In genomic region chr11:101158119-101158518, GRCh38 we compare ENCODE assay signal across 35 cellular contexts. TPM values are rescaled to one million over a fixed set of nuclear protein-coding genes. Genes with fewer than 3 reads are reported as not detected.
"Had no signal": no experiment of that assay in that cellular context is flagged by ENCODE, and none has a peak within 500 bp of the region (broad histone marks: within the 10 kb centered on the region; RNA-seq: fewer than 3 reads in every experiment).

No MANE protein-coding gene starts in this region.

- DNase-seq: activated B cell treated with CpG ODN at 0.5 μM for 24 hours; activated CD4-positive, alpha-beta memory T cell treated with anti-CD3 and anti-CD28 coated beads for 36 hours; activated CD4-positive, alpha-beta T cell treated with anti-CD3 and anti-CD28 coated beads for 4 hours; activated CD4-positive, alpha-beta T cell treated with anti-CD3 and anti-CD28 coated beads, Interleukin-2, amount 10 ng/mL, durations not matched to agents 24 days and 14 days; activated CD4-positive, alpha-beta T cell treated with anti-CD3 and anti-CD28 coated beads, Interleukin-2, amount 50 U/mL, for 1 hour; activated CD4-positive, alpha-beta T cell treated with anti-CD3 and anti-CD28 coated beads, Interleukin-2, amount 50 U/mL, for 4 hours; activated CD4-positive, CD25-positive, alpha-beta regulatory T cell treated with anti-CD3 and anti-CD28 coated beads, Interleukin-2, amount 50 U/mL, for 72 hours; activated CD8-positive, alpha-beta memory T cell treated with anti-CD3 and anti-CD28 coated beads, Interleukin-2, amount 50 U/mL, for 4 hours; activated CD8-positive, alpha-beta T cell treated with anti-CD3 and anti-CD28 coated beads for 36 hours; activated effector memory CD4-positive, alpha-beta T cell treated with anti-CD3 and anti-CD28 coated beads, Interleukin-2, amount 50 U/mL, for 16 hours; activated gamma-delta T cell treated with Interleukin-2 at 50 U/mL for 16 hours; activated naive CD4-positive, alpha-beta T cell; activated naive CD4-positive, alpha-beta T cell treated with anti-CD3 and anti-CD28 coated beads for 36 hours; activated naive CD4-positive, alpha-beta T cell treated with anti-CD3 and anti-CD28 coated beads, Interleukin-2, amount 50 U/mL, for 16 hours; activated naive CD8-positive, alpha-beta T cell treated with anti-CD3 and anti-CD28 coated beads for 36 hours; activated T-cell treated with anti-CD3 and anti-CD28 coated beads for 4 hours; activated T-cell treated with anti-CD3 and anti-CD28 coated beads, Interleukin-2, amount 50 U/mL, for 1 hour; activated T-cell treated with anti-CD3 and anti-CD28 coated beads, Interleukin-2, amount 50 U/mL, for 4 hours; activated T-cell treated with anti-CD3 and anti-CD28 coated beads, Interleukin-2, amount 50 U/mL, for 72 hours; adrenal gland; amniotic stem cell; aorta; body of pancreas; brain microvascular endothelial cell; central memory CD4-positive, alpha-beta T cell; T-helper 1 cell; T-helper 2 cell; T-helper 9 cell had no signal

- H3K4me3 ChIP-seq: adrenal gland, body of pancreas, breast epithelium had no signal

- FAIRE-seq: astrocyte had no signal

- H3K4me1 ChIP-seq: adrenal gland, body of pancreas, breast epithelium had no signal

- H3K36me3 ChIP-seq: adrenal gland, brain microvascular endothelial cell, breast epithelium had no signal

- H3K27me3 ChIP-seq: adrenal gland, body of pancreas, brain microvascular endothelial cell, breast epithelium had no signal

- H3K27ac ChIP-seq: adrenal gland, body of pancreas, brain microvascular endothelial cell, breast epithelium, VCaP had no signal

- ATAC-seq: activated CD8-positive, alpha-beta T cell treated with anti-CD3 and anti-CD28 coated beads for 36 hours; activated naive CD4-positive, alpha-beta T cell treated with anti-CD3 and anti-CD28 coated beads, Interleukin-2, amount 50 U/mL, for 72 hours; activated T-cell treated with anti-CD3 and anti-CD28 coated beads, Interleukin-2, amount 50 U/mL, for 4 hours; activated T-cell treated with anti-CD3 and anti-CD28 coated beads, Interleukin-2, amount 50 U/mL, for 72 hours; activated T-helper 17 cell treated with anti-CD3 and anti-CD28 coated beads, Interleukin-2, amount 50 U/mL, for 72 hours; body of pancreas had no signal

- H3K9me3 ChIP-seq: adrenal gland had no signal

RNA-seq across cellular contexts. Expression of gene PGR, which starts 28.5 kb away (rescaled TPM):
- total RNA-seq: activated B cell treated with CpG ODN at 0.5 μM for 24 hours; activated CD4-positive, alpha-beta memory T cell treated with anti-CD3 and anti-CD28 coated beads for 36 hours; activated CD4-positive, alpha-beta T cell treated with anti-CD3 and anti-CD28 coated beads, Interleukin-2, amount 10 ng/mL, durations not matched to agents 24 days and 14 days; activated CD8-positive, alpha-beta memory T cell treated with anti-CD3 and anti-CD28 coated beads for 36 hours; activated CD8-positive, alpha-beta T cell treated with anti-CD3 and anti-CD28 coated beads for 36 hours; activated naive CD4-positive, alpha-beta T cell treated with anti-CD3 and anti-CD28 coated beads for 36 hours; activated naive CD4-positive, alpha-beta T cell treated with anti-CD3 and anti-CD28 coated beads, Interleukin-2, amount 50 U/mL, for 72 hours; activated naive CD8-positive, alpha-beta T cell treated with anti-CD3 and anti-CD28 coated beads for 36 hours; activated T-cell treated with anti-CD3 and anti-CD28 coated beads, Interleukin-2, amount 50 U/mL, for 72 hours; activated T-helper 1 cell treated with anti-CD3 and anti-CD28 coated beads, Interleukin-12 subunit alpha, Interleukin-12 subunit beta, Interleukin-2, Interleukin-4 antibody, amounts not matched to agents 30 ng/mL and 10 ng/mL and 1 ng/mL, durations not matched to agents 14 hours and 24 hours and 36 hours; activated T-helper 17 cell treated with anti-CD3 and anti-CD28 coated beads, Interleukin-2, amount 50 U/mL, for 72 hours had no signal
